1 cellular context compared by ENCODE assay signal in genomic region chr1:161749509-161750407, GRCh38.
A peak's percentile ranks its signal among the peaks of the same experiment; 100 is the strongest.
TF ChIP-seq lines count a peak whose summit lies in the region.

TSS of gene DUSP12 (plus strand) at chr1:161749786. CDS start at chr1:161749802, 16 bp downstream.

TF ChIP-seq in K562, 482 proteins besides CTCF, POLR2A, EP300 and RAD21 (continued from another document and continues in another):
- TF ChIP-seq REST (CRISPR knock-in tag; IDR thresholded peaks at IDR 0.05; ENCODE audit: low read depth) (0 out of 2 replicates have a peak, but pooled peaks have one; percentile 71), THRA (IDR thresholded peaks at IDR 0.05) (no peak), ESRRB (CRISPR knock-in tag; IDR thresholded peaks at IDR 0.05; ENCODE audit: borderline replicate concordance) (no peak), TOE1 (IDR thresholded peaks at IDR 0.05; ENCODE audit: borderline replicate concordance) (no peak; the same call in 1 of the 2 replicates), TOE1 (CRISPR knock-in tag; IDR thresholded peaks at IDR 0.05; ENCODE audit: borderline replicate concordance, low read depth) (0 out of 2 replicates have a peak, but pooled peaks have one; percentile 17), KDM5B (IDR thresholded peaks at IDR 0.05; ENCODE audit: insufficient replicate concordance, low read depth, low read length) (peak; percentile 78), SOX6 (IDR thresholded peaks at IDR 0.05) (0 out of 2 replicates have a peak, but pooled peaks have one; percentile 37), BCL6 (CRISPR knock-in tag; IDR thresholded peaks at IDR 0.05) (no peak), HOXB6 (CRISPR knock-in tag; IDR thresholded peaks at IDR 0.05; ENCODE audit: borderline replicate concordance) (no peak), CC2D1A (IDR thresholded peaks at IDR 0.05) (no peak; the same call in 1 of the 2 replicates), STAG1 (CRISPR knock-in tag; IDR thresholded peaks at IDR 0.05; ENCODE audit: borderline replicate concordance) (0 out of 2 replicates have a peak, but pooled peaks have one; percentile 30), DIDO1 (tag; IDR thresholded peaks at IDR 0.05; ENCODE audit: low read depth) (peak; percentile 66), ZNF12 (CRISPR knock-in tag; IDR thresholded peaks at IDR 0.05) (0 out of 2 replicates have a peak, but pooled peaks have one; percentile 78), ZNF134 (CRISPR knock-in tag; conservative IDR thresholded peaks at IDR 0.05) (no peak), EZH2 (IDR thresholded peaks at IDR 0.05; ENCODE audit: borderline replicate concordance, low read depth, low read length) (no peak), ESRRA (IDR thresholded peaks at IDR 0.05; ENCODE audit: borderline replicate concordance, low read depth) (peak; percentile 72; the same call in 1 of the 2 replicates), TCF15 (CRISPR knock-in tag; IDR thresholded peaks at IDR 0.05) (no peak), MTF1 (CRISPR knock-in tag; IDR thresholded peaks at IDR 0.05; ENCODE audit: borderline replicate concordance) (no peak), ATF7 (IDR thresholded peaks at IDR 0.05) (peak; percentile 65; the same call in 1 of the 2 replicates), ZNF512 (tag; IDR thresholded peaks at IDR 0.05) (no peak), SMARCE1 (IDR thresholded peaks at IDR 0.05) (no peak), TEAD4 (IDR thresholded peaks at IDR 0.05; ENCODE audit: low read length) (peak; percentile 51), TEAD4 (CRISPR knock-in tag; IDR thresholded peaks at IDR 0.05; ENCODE audit: borderline replicate concordance) (0 out of 2 replicates have a peak, but pooled peaks have one; percentile 40), SMARCB1 (IDR thresholded peaks at IDR 0.05; ENCODE audit: insufficient read length, low read depth) (no peak), CTCFL (IDR thresholded peaks at IDR 0.05; ENCODE audit: borderline replicate concordance, insufficient read depth, low read depth, low read length, poor library complexity, severe bottlenecking) (peak; percentile 74), RBM14 (IDR thresholded peaks at IDR 0.05; ENCODE audit: borderline replicate concordance, insufficient read depth, low read depth, low read length) (no peak), ZNF282 (CRISPR knock-in tag; IDR thresholded peaks at IDR 0.05) (no peak; the same call in none of the 2 replicates), ZBTB40 (IDR thresholded peaks at IDR 0.05) (0 out of 2 replicates have a peak, but pooled peaks have one; percentile 63), ZBTB40 (CRISPR knock-in tag; IDR thresholded peaks at IDR 0.05) (no peak), HBP1 (CRISPR knock-in tag; IDR thresholded peaks at IDR 0.05) (peak; percentile 95), SMAD2 (IDR thresholded peaks at IDR 0.05; ENCODE audit: low read depth, low read length) (no peak), FIP1L1 (IDR thresholded peaks at IDR 0.05; ENCODE audit: low read depth, low read length, poor library complexity, severe bottlenecking) (peak; percentile 81), ZNF232 (CRISPR knock-in tag; IDR thresholded peaks at IDR 0.05) (no peak), ZNF212 (CRISPR knock-in tag; IDR thresholded peaks at IDR 0.05) (no peak), ZNF280A (IDR thresholded peaks at IDR 0.05; ENCODE audit: low read depth, partially characterized antibody) (no peak), XRCC3 (IDR thresholded peaks at IDR 0.05) (no peak), PHTF2 (CRISPR knock-in tag; IDR thresholded peaks at IDR 0.05) (no peak), KAT2B (IDR thresholded peaks at IDR 0.05; ENCODE audit: low read depth, low read length) (no peak), SETDB1 (IDR thresholded peaks at IDR 0.05; ENCODE audit: low read length) (no peak), KAT8 (IDR thresholded peaks at IDR 0.05; ENCODE audit: low read depth) (no peak), RBM34 (IDR thresholded peaks at IDR 0.05; ENCODE audit: borderline replicate concordance, insufficient read depth, low read length) (no peak)
